Comparison of ENCODE assay signal across 1 cellular context in the genomic region with DNA sequence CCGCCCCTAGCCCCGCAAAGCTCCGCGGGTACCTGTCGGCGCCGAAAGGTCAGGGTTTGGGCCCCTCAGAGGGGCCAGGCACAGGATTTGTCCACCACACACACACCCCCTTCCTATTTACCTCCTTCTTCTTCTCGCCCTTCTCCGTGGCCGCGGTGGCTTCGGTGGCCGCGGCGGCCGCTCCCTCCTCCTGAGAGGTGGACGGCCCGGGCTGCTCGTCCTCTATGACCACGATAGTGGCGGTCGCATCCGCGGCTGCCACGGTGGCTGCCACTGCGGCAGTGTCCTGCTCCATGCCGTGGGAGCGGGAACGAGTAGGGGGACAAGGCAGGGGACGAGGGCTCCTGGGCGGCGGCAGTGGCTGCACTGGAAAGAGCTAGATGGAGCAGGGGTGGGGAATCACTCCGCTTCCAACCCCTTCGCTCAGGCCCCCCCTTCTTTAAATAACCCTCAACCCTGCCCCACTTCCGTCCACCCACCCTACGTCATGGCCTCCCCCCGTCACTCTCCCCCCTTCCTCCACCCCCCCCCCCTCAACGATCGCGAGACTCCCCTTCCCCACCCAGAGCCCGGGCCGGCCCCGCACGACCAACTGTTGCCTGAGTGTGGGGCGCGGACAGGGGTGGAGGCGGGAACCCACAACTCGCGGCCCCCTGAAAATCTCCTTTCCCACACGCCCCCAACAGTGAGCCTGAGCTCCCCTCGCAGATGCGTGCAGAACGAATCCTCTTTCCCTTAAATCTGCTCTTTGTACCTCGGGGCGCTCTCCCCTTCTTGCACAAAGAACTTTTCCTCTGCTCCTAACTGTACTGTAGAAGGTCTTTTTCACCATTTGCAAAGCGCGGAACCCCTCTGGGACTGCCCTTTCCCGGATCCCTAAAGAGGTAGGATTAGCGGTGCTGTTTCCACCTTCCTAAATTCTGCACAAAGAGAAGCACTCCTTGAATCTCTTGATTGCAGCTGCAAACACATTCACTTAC.
TF ChIP-seq lines count a peak whose summit lies in the region.

A gene with protein sequence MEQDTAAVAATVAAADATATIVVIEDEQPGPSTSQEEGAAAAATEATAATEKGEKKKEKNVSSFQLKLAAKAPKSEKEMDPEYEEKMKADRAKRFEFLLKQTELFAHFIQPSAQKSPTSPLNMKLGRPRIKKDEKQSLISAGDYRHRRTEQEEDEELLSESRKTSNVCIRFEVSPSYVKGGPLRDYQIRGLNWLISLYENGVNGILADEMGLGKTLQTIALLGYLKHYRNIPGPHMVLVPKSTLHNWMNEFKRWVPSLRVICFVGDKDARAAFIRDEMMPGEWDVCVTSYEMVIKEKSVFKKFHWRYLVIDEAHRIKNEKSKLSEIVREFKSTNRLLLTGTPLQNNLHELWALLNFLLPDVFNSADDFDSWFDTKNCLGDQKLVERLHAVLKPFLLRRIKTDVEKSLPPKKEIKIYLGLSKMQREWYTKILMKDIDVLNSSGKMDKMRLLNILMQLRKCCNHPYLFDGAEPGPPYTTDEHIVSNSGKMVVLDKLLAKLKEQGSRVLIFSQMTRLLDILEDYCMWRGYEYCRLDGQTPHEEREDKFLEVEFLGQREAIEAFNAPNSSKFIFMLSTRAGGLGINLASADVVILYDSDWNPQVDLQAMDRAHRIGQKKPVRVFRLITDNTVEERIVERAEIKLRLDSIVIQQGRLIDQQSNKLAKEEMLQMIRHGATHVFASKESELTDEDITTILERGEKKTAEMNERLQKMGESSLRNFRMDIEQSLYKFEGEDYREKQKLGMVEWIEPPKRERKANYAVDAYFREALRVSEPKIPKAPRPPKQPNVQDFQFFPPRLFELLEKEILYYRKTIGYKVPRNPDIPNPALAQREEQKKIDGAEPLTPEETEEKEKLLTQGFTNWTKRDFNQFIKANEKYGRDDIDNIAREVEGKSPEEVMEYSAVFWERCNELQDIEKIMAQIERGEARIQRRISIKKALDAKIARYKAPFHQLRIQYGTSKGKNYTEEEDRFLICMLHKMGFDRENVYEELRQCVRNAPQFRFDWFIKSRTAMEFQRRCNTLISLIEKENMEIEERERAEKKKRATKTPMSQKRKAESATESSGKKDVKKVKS (minus strand): TSS at position 415 of the 980 bp plus-strand sequence. CDS start 120 bp downstream, at position 295.

TF ChIP-seq in HepG2, 621 proteins besides CTCF, POLR2A, EP300 and RAD21 (continues in another document):
- peak; percentile 75; the same call in 1 of the 2 replicates for TF ChIP-seq MAZ (IDR thresholded peaks at IDR 0.05; ENCODE audit: borderline replicate concordance, low read depth, low read length)
- TF ChIP-seq MAZ (CRISPR knock-in tag; IDR thresholded peaks at IDR 0.05; ENCODE audit: low read depth) = peak; percentile 50; the same call in 1 of the 2 replicates
- no peak for TF ChIP-seq ZNF598 (CRISPR knock-in tag; IDR thresholded peaks at IDR 0.05; ENCODE audit: borderline replicate concordance)
- TF ChIP-seq, protein P1, sequence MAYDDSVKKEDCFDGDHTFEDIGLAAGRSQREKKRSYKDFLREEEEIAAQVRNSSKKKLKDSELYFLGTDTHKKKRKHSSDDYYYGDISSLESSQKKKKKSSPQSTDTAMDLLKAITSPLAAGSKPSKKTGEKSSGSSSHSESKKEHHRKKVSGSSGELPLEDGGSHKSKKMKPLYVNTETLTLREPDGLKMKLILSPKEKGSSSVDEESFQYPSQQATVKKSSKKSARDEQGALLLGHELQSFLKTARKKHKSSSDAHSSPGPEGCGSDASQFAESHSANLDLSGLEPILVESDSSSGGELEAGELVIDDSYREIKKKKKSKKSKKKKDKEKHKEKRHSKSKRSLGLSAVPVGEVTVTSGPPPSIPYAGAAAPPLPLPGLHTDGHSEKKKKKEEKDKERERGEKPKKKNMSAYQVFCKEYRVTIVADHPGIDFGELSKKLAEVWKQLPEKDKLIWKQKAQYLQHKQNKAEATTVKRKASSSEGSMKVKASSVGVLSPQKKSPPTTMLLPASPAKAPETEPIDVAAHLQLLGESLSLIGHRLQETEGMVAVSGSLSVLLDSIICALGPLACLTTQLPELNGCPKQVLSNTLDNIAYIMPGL (CRISPR knock-in tag; IDR thresholded peaks at IDR 0.05; ENCODE audit: borderline replicate concordance in 1 of 2, low read depth in 1 of 2) = peak in 1 of 2 experiments; percentile 18; a peak in 1 of 4 replicates
- no peak for TF ChIP-seq GABPA (IDR thresholded peaks at IDR 0.05; ENCODE audit: low read depth, low read length)
- peak; percentile 63 for TF ChIP-seq GABPA (CRISPR knock-in tag; IDR thresholded peaks at IDR 0.05; ENCODE audit: low read depth)
- no peak for TF ChIP-seq ZNF556 (CRISPR knock-in tag; IDR thresholded peaks at IDR 0.05; ENCODE audit: borderline replicate concordance)
- TF ChIP-seq NR3C1 (CRISPR knock-in tag; IDR thresholded peaks at IDR 0.05) = no peak
- no peak for TF ChIP-seq SOX13 (IDR thresholded peaks at IDR 0.05)
- TF ChIP-seq SOX13 (CRISPR knock-in tag; conservative IDR thresholded peaks at IDR 0.05 in 1 of 2, IDR thresholded peaks at IDR 0.05 in 1 of 2) = peak in 1 of 2 experiments; percentile 4; a peak in 1 of 4 replicates
- peak; percentile 41; the same call in 1 of the 2 replicates for TF ChIP-seq ZNF768 (CRISPR knock-in tag; IDR thresholded peaks at IDR 0.05)
- 0 out of 2 replicates have a peak, but pooled peaks have one; percentile 32 for TF ChIP-seq GTF2F1 (IDR thresholded peaks at IDR 0.05; ENCODE audit: low read length)
- TF ChIP-seq ASH2L (IDR thresholded peaks at IDR 0.05; ENCODE audit: insufficient read length, low read depth, low read length) = peak; percentile 39
- no peak for TF ChIP-seq ZNF567 (CRISPR knock-in tag; IDR thresholded peaks at IDR 0.05; ENCODE audit: borderline replicate concordance)
- peak; percentile 63; the same call in 1 of the 2 replicates for TF ChIP-seq ZNF563 (CRISPR knock-in tag; IDR thresholded peaks at IDR 0.05)
- TF ChIP-seq PHF8 (CRISPR knock-in tag; IDR thresholded peaks at IDR 0.05) = peak; percentile 71
- no peak for TF ChIP-seq CCDC6 (CRISPR knock-in tag; IDR thresholded peaks at IDR 0.05)
- TF ChIP-seq ZNF607 (CRISPR knock-in tag; IDR thresholded peaks at IDR 0.05; ENCODE audit: borderline replicate concordance) = peak; percentile 20; the same call in 1 of the 2 replicates
- TF ChIP-seq, protein P2, sequence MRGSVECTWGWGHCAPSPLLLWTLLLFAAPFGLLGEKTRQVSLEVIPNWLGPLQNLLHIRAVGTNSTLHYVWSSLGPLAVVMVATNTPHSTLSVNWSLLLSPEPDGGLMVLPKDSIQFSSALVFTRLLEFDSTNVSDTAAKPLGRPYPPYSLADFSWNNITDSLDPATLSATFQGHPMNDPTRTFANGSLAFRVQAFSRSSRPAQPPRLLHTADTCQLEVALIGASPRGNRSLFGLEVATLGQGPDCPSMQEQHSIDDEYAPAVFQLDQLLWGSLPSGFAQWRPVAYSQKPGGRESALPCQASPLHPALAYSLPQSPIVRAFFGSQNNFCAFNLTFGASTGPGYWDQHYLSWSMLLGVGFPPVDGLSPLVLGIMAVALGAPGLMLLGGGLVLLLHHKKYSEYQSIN (CRISPR knock-in tag; IDR thresholded peaks at IDR 0.05; ENCODE audit: borderline replicate concordance) = no peak
- TF ChIP-seq ATF7-NPFF (CRISPR knock-in tag; IDR thresholded peaks at IDR 0.05; ENCODE audit: low read depth) = 0 out of 2 replicates have a peak, but pooled peaks have one; percentile 35
- TF ChIP-seq, protein P3, sequence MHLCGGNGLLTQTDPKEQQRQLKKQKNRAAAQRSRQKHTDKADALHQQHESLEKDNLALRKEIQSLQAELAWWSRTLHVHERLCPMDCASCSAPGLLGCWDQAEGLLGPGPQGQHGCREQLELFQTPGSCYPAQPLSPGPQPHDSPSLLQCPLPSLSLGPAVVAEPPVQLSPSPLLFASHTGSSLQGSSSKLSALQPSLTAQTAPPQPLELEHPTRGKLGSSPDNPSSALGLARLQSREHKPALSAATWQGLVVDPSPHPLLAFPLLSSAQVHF (CRISPR knock-in tag; IDR thresholded peaks at IDR 0.05) = no peak
- peak; percentile 49 for TF ChIP-seq CBX1 (IDR thresholded peaks at IDR 0.05; ENCODE audit: low read depth)
- TF ChIP-seq, protein P4, sequence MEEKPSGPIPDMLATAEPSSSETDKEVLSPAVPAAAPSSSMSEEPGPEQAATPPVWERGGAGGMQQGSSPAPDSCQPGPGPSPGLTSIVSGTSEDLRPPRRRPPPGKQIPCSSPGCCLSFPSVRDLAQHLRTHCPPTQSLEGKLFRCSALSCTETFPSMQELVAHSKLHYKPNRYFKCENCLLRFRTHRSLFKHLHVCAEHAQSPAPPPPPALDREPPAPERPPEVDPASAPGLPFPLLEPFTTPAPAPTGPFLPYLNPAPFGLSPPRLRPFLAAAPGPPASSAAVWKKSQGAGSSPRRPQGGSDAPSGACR (CRISPR knock-in tag; IDR thresholded peaks at IDR 0.05) = peak; percentile 60; the same call in 1 of the 2 replicates
- no peak for TF ChIP-seq BORCS8-MEF2B (CRISPR knock-in tag; IDR thresholded peaks at IDR 0.05)
- no peak for TF ChIP-seq ZNF326 (CRISPR knock-in tag; IDR thresholded peaks at IDR 0.05; ENCODE audit: borderline replicate concordance)
- no peak for TF ChIP-seq CAMTA2 (CRISPR knock-in tag; IDR thresholded peaks at IDR 0.05; ENCODE audit: borderline replicate concordance)
- no peak for TF ChIP-seq ZSCAN9 (CRISPR knock-in tag; IDR thresholded peaks at IDR 0.05; ENCODE audit: borderline replicate concordance)
- TF ChIP-seq ZSCAN20 (CRISPR knock-in tag; IDR thresholded peaks at IDR 0.05; ENCODE audit: borderline replicate concordance) = no peak
- no peak for TF ChIP-seq ZNF552 (CRISPR knock-in tag; IDR thresholded peaks at IDR 0.05; ENCODE audit: borderline replicate concordance)
- TF ChIP-seq, protein P5, sequence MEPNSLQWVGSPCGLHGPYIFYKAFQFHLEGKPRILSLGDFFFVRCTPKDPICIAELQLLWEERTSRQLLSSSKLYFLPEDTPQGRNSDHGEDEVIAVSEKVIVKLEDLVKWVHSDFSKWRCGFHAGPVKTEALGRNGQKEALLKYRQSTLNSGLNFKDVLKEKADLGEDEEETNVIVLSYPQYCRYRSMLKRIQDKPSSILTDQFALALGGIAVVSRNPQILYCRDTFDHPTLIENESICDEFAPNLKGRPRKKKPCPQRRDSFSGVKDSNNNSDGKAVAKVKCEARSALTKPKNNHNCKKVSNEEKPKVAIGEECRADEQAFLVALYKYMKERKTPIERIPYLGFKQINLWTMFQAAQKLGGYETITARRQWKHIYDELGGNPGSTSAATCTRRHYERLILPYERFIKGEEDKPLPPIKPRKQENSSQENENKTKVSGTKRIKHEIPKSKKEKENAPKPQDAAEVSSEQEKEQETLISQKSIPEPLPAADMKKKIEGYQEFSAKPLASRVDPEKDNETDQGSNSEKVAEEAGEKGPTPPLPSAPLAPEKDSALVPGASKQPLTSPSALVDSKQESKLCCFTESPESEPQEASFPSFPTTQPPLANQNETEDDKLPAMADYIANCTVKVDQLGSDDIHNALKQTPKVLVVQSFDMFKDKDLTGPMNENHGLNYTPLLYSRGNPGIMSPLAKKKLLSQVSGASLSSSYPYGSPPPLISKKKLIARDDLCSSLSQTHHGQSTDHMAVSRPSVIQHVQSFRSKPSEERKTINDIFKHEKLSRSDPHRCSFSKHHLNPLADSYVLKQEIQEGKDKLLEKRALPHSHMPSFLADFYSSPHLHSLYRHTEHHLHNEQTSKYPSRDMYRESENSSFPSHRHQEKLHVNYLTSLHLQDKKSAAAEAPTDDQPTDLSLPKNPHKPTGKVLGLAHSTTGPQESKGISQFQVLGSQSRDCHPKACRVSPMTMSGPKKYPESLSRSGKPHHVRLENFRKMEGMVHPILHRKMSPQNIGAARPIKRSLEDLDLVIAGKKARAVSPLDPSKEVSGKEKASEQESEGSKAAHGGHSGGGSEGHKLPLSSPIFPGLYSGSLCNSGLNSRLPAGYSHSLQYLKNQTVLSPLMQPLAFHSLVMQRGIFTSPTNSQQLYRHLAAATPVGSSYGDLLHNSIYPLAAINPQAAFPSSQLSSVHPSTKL (CRISPR knock-in tag; IDR thresholded peaks at IDR 0.05) = 0 out of 2 replicates have a peak, but pooled peaks have one; percentile 8
- TF ChIP-seq ZNF256 (CRISPR knock-in tag; conservative IDR thresholded peaks at IDR 0.05) = no peak
- TF ChIP-seq ZNF207 (IDR thresholded peaks at IDR 0.05; ENCODE audit: borderline replicate concordance) = no peak
- TF ChIP-seq, protein P6, sequence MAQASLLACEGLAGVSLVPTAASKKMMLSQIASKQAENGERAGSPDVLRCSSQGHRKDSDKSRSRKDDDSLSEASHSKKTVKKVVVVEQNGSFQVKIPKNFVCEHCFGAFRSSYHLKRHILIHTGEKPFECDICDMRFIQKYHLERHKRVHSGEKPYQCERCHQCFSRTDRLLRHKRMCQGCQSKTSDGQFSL (CRISPR knock-in tag; IDR thresholded peaks at IDR 0.05) = peak; percentile 88
- TF ChIP-seq ZNF761 (CRISPR knock-in tag; conservative IDR thresholded peaks at IDR 0.05) = no peak
- TF ChIP-seq FOXK1 (CRISPR knock-in tag; IDR thresholded peaks at IDR 0.05; ENCODE audit: borderline replicate concordance, low read depth) = 0 out of 2 replicates have a peak, but pooled peaks have one; percentile 27
- TF ChIP-seq FOSL2 (CRISPR knock-in tag; IDR thresholded peaks at IDR 0.05) = 0 out of 2 replicates have a peak, but pooled peaks have one; percentile 12
- TF ChIP-seq GATA4 (IDR thresholded peaks at IDR 0.05; ENCODE audit: borderline replicate concordance, low read depth) = no peak
- no peak for TF ChIP-seq ATF7 (IDR thresholded peaks at IDR 0.05)
- TF ChIP-seq ATF7 (CRISPR knock-in tag; IDR thresholded peaks at IDR 0.05) = no peak
- peak; percentile 79 for TF ChIP-seq TAF1 (CRISPR knock-in tag; IDR thresholded peaks at IDR 0.05)
- no peak for TF ChIP-seq ZNF7 (CRISPR knock-in tag; IDR thresholded peaks at IDR 0.05)
